4 cellular contexts compared by ENCODE assay signal in the genomic region with DNA sequence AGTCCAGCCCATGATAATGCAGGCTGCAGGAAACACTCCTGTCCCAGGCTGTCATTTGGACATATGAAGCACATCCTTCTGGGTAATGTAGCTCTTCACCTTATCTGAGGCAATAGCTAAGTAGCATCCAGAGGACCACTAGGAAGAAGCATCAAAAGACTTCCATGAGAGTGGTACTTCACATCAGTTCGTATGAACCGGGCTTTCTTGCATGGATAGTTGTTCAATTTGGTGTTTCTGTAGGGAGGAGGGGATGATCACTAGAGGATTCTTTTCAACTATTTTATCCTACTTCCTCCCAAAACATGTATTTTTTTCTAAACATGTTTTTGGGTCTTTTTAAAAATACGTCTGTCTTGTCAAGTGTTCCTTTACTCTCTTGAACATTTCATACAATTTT.
"Had no signal": no experiment of that assay in that cellular context is flagged by ENCODE, and none has a peak within 500 bp of the region (broad histone marks: within the 10 kb centered on the region; RNA-seq: fewer than 3 reads in every experiment).

No MANE protein-coding gene starts in this region.

- H3K9me3 ChIP-seq: HAP-1 had no signal

- H3K27ac ChIP-seq: GM23248 had no signal

- H3K4me1 ChIP-seq: HAP-1 had no signal

- ATAC-seq: GM23338, HCT116 had no signal

- H3K4me3 ChIP-seq: GM23248, GM23338, HAP-1 had no signal

- H3K36me3 ChIP-seq: HAP-1 had no signal
